23 cellular contexts compared by ENCODE assay signal in genomic region chr10:10848488-10849111, GRCh38.
A peak's percentile ranks its signal among the peaks of the same experiment; 100 is the strongest.
DNase-seq lines count a peak whose midpoint lies in the region; ATAC-seq, FAIRE-seq and TF ChIP-seq lines count a peak whose summit lies in the region.
"Had no signal": no experiment of that assay in that cellular context is flagged by ENCODE, and none has a peak within 500 bp of the region (broad histone marks: within the 10 kb centered on the region; RNA-seq: fewer than 3 reads in every experiment).

No MANE protein-coding gene starts in this region.

- no peaks in the 10 kb centered on the region for H3K27me3 Mint-ChIP-seq in GM23338 (ENCODE audit: insufficient read depth, low read depth, poor library complexity)

- no peaks in the 10 kb centered on the region for H3K9me3 Mint-ChIP-seq in GM23338
- H3K9me3 Mint-ChIP-seq: CD4-positive, alpha-beta T cell; CD8-positive, alpha-beta T cell had no signal

- CTCF ChIA-PET in H1 (lab: Charles Lee; ENCODE audit: partially characterized antibody) = interaction anchor here (0.6 kb wide), 1 partner anchor 187 kb away, joined by 4 read pairs; no protein-coding TSS in a partner anchor

- intact Hi-C loops in Right ventricle myocardium inferior (cut with DNase I) (no loop called here), left ventricle myocardium inferior (cut with micrococcal nuclease) (no loop called here), left ventricle myocardium superior (cut with micrococcal nuclease) (no loop called here)

- WGBS in H1 (ENCODE audit: extremely low coverage in 1 of 2, insufficient coverage in 1 of 2, insufficient read length in 1 of 2, insufficient replicate concordance in 2 of 2, low coverage in 1 of 2, low lambda C conversion rate in 2 of 2, missing lambda C conversion rate in 1 of 2), 2 experiments = 92% methylated on average over 13 of the region's 13 CpGs; no CpG with 5 or more reads in 1 of the 2 experiments

- ATAC-seq in Right ventricle myocardium inferior (peak; percentile 37), left ventricle myocardium superior (peak; percentile 47), GM23338 (no peak)
- ATAC-seq: A549; CD8-positive, alpha-beta T cell had no signal

- H3K4me3 ChIP-seq in left ventricle myocardium inferior = no peak overlapping the region
- H3K4me3 ChIP-seq in right atrium auricular region = no peak overlapping the region
- H3K4me3 ChIP-seq in GM23338 = no peak overlapping the region
- no peak overlapping the region for H3K4me3 ChIP-seq in H1 (ENCODE audit: extremely low read depth in 1 of 4, insufficient read depth in 2 of 4, low read depth in 3 of 4, low read length in 4 of 4)
- H3K4me3 ChIP-seq: A549; BLaER1 treated with 17β-estradiol and CSF1 and Interleukin-3, amounts not matched to agents 10 nM and 100 nM had no signal

- TF ChIP-seq RAD21 in H1 (IDR thresholded peaks at IDR 0.05 in 1 of 2, conservative IDR thresholded peaks at IDR 0.05 in 1 of 2; ENCODE audit: low read depth in 2 of 2, low read length in 2 of 2) = no peak

- TF ChIP-seq CTCF in left ventricle myocardium inferior (IDR thresholded peaks at IDR 0.05; ENCODE audit: borderline replicate concordance) (no peak), right atrium auricular region (IDR thresholded peaks at IDR 0.05) (no peak), GM23338 (conservative IDR thresholded peaks at IDR 0.05; ENCODE audit: low read depth in 2 of 2) (no peak), H1 (IDR thresholded peaks at IDR 0.05; ENCODE audit: control extremely low read depth in 1 of 3, insufficient read depth in 1 of 3, low read depth in 1 of 3, low read length in 3 of 3) (no peak)

- H3K79me2 ChIP-seq in GM23338 (replicated peaks; ENCODE audit: insufficient read depth) = no peaks in the 10 kb centered on the region
- H3K79me2 ChIP-seq in H1 (ENCODE audit: control insufficient read depth in 1 of 2, insufficient read depth in 2 of 2, low read length in 2 of 2) = no peaks in the 10 kb centered on the region

- H4K20me1 ChIP-seq in GM23338 (replicated peaks; ENCODE audit: insufficient read depth) = no peaks in the 10 kb centered on the region
- no peaks in the 10 kb centered on the region for H4K20me1 ChIP-seq in H1 (replicated peaks in 1 of 2; ENCODE audit: control insufficient read depth in 1 of 2, insufficient read depth in 2 of 2, low read length in 2 of 2)
- H4K20me1 ChIP-seq: BLaER1 treated with 17β-estradiol and CSF1 and Interleukin-3, amounts not matched to agents 10 nM and 100 nM had no signal

- no peak overlapping the region for H2BK20ac ChIP-seq in H1 (ENCODE audit: low read length)

- H2BK120ac ChIP-seq in H1 (replicated peaks; ENCODE audit: low read depth, low read length) = no peak overlapping the region

- no peaks in the 10 kb centered on the region for H3K9me2 ChIP-seq in GM23338 (ENCODE audit: insufficient read depth)

- H4K8ac ChIP-seq in H1 (ENCODE audit: extremely low read depth, insufficient read depth, low read length) = no peak overlapping the region

- H3K4me3 Mint-ChIP-seq in GM23338 = no peak overlapping the region
- H3K4me3 Mint-ChIP-seq: B cell; CD4-positive, alpha-beta T cell; CD8-positive, alpha-beta T cell had no signal

- H3K27ac ChIP-seq in left ventricle myocardium inferior (replicated peaks) = no peak overlapping the region
- no peak overlapping the region for H3K27ac ChIP-seq in right atrium auricular region
- no peak overlapping the region for H3K27ac ChIP-seq in GM23338 (ENCODE audit: low read depth)
- no peak overlapping the region for H3K27ac ChIP-seq in H1 (ENCODE audit: low read depth, low read length)
- H3K27ac ChIP-seq: 22Rv1; A549; BLaER1 treated with 17β-estradiol and CSF1 and Interleukin-3, amounts not matched to agents 10 nM and 100 nM; C4-2B had no signal

- no peak overlapping the region for H3K18ac ChIP-seq in H1 (ENCODE audit: extremely low read depth, low read length)

- no peaks in the 10 kb centered on the region for H3K9me3 ChIP-seq in left ventricle myocardium inferior (replicated peaks)
- H3K9me3 ChIP-seq in right atrium auricular region = no peaks in the 10 kb centered on the region
- no peaks in the 10 kb centered on the region for H3K9me3 ChIP-seq in H1 (ENCODE audit: insufficient read depth in 2 of 2, low read depth in 1 of 2, low read length in 1 of 2)
- H3K9me3 ChIP-seq: Caco-2 had no signal

- no peak overlapping the region for H2BK5ac ChIP-seq in H1 (ENCODE audit: low read depth, low read length)

- no peaks in the 10 kb centered on the region for H3K36me3 ChIP-seq in left ventricle myocardium inferior
- no peaks in the 10 kb centered on the region for H3K36me3 ChIP-seq in right atrium auricular region
- H3K36me3 ChIP-seq in GM23338 (ENCODE audit: insufficient read depth) = no peaks in the 10 kb centered on the region
- no peaks in the 10 kb centered on the region for H3K36me3 ChIP-seq in H1 (ENCODE audit: control insufficient read depth in 2 of 4, insufficient read depth in 4 of 4, low read length in 3 of 4)
- H3K36me3 ChIP-seq: BLaER1 treated with 17β-estradiol and CSF1 and Interleukin-3, amounts not matched to agents 10 nM and 100 nM had no signal

- no peak overlapping the region for H4K5ac ChIP-seq in H1 (ENCODE audit: insufficient read length, low read depth, low read length)

- no peak overlapping the region for H3K56ac ChIP-seq in H1 (replicated peaks; ENCODE audit: insufficient read length, low read depth, low read length)

- DNase-seq in Right ventricle myocardium inferior (ENCODE audit: missing footprints) (no peak), left ventricle myocardium inferior (no peak), left ventricle myocardium superior (no peak), right atrium auricular region (ENCODE audit: low spot score) (no peak), GM23338 (ENCODE audit: low spot score) (no peak), H1 (ENCODE audit: low read depth in 1 of 2, low spot score in 2 of 2) (no peak), GM19239 (ENCODE audit: insufficient read length, low spot score) (no peak), T-helper 9 cell (no peak)
- DNase-seq: AML-193; Caco-2; Calu3; CD4-positive, alpha-beta T cell; CD8-positive, alpha-beta T cell; DMS79 treated with DMSO at 0.1 percent for 48 hours; GF-D8 had no signal

- H3K27ac Mint-ChIP-seq in GM23338 = no peak overlapping the region
- H3K27ac Mint-ChIP-seq: B cell; CD4-positive, alpha-beta T cell; CD8-positive, alpha-beta T cell had no signal

- H3K79me1 ChIP-seq in H1 (ENCODE audit: low read depth, low read length) = no peaks in the 10 kb centered on the region

- no peak for FAIRE-seq in H1 (lab: Jason Lieb, UNC)
- FAIRE-seq in GM19239 (lab: Jason Lieb, UNC) = no peak
- FAIRE-seq: A549, D721Med, G401.6, GM12891 had no signal

- no peak overlapping the region for H2BK12ac ChIP-seq in H1 (ENCODE audit: low read depth, low read length)

- no peaks in the 10 kb centered on the region for H3K23me2 ChIP-seq in H1 (ENCODE audit: low read depth, low read length)

- no peak overlapping the region for H3K4me2 ChIP-seq in GM23338
- H3K4me2 ChIP-seq in H1 (ENCODE audit: insufficient read depth in 1 of 2, low read depth in 2 of 2, low read length in 2 of 2) = no peak overlapping the region
- H3K4me2 ChIP-seq: A549; BLaER1 treated with 17β-estradiol and CSF1 and Interleukin-3, amounts not matched to agents 10 nM and 100 nM had no signal

- H3K23ac ChIP-seq in H1 (ENCODE audit: insufficient read length) = no peak overlapping the region

- no peak for TF ChIP-seq POLR2A in H1 (IDR thresholded peaks at IDR 0.05; ENCODE audit: control extremely low read depth in 1 of 2, low read depth in 2 of 2, low read length in 2 of 2)

- no peaks in the 10 kb centered on the region for H3K27me3 ChIP-seq in left ventricle myocardium inferior (ENCODE audit: low read depth)
- no peaks in the 10 kb centered on the region for H3K27me3 ChIP-seq in right atrium auricular region
- H3K27me3 ChIP-seq in GM23338 (ENCODE audit: insufficient read depth) = no peaks in the 10 kb centered on the region
- 0 out of 7 replicates have a peak, but pooled peaks cover 0 to 2% (median 0%) of the 10 kb centered on the region in 4 experiments for H3K27me3 ChIP-seq in H1 (replicated peaks in 1 of 4; ENCODE audit: control insufficient read depth in 3 of 4, extremely low read depth in 1 of 4, insufficient read depth in 3 of 4, low read length in 3 of 4)
- H3K27me3 ChIP-seq: BLaER1 treated with 17β-estradiol and CSF1 and Interleukin-3, amounts not matched to agents 10 nM and 100 nM had no signal

- H3F3A ChIP-seq in GM23338 (replicated peaks; ENCODE audit: low read depth) = no peaks in the 10 kb centered on the region

- TF ChIP-seq EP300 in H1 (IDR thresholded peaks at IDR 0.05; ENCODE audit: borderline replicate concordance in 1 of 2, low read depth in 2 of 2, low read length in 2 of 2) = no peak

- no peaks in the 10 kb centered on the region for H3K4me1 Mint-ChIP-seq in GM23338
- H3K4me1 Mint-ChIP-seq: B cell had no signal

- no peaks in the 10 kb centered on the region for H3K36me3 Mint-ChIP-seq in GM23338 (ENCODE audit: low read depth)
- H3K36me3 Mint-ChIP-seq: CD8-positive, alpha-beta T cell had no signal

- H3K9ac ChIP-seq in H1 (replicated peaks in 1 of 4; ENCODE audit: extremely low read depth in 1 of 4, low read depth in 3 of 4, low read length in 3 of 4) = no peak overlapping the region
- H3K9ac ChIP-seq: BLaER1 treated with 17β-estradiol and CSF1 and Interleukin-3, amounts not matched to agents 10 nM and 100 nM had no signal

- no peak overlapping the region for H4K91ac ChIP-seq in H1 (replicated peaks; ENCODE audit: insufficient read length, low read length)

- H3K14ac ChIP-seq in H1 (ENCODE audit: insufficient read length) = no peak overlapping the region

- H3K4me1 ChIP-seq in left ventricle myocardium inferior (peaks cover 17% of the 10 kb centered on the region), right atrium auricular region (peaks cover 0 to 7% of the 10 kb centered on the region in 2 donors), GM23338 (ENCODE audit: insufficient read depth) (no peaks in the 10 kb centered on the region), H1 (replicated peaks in 1 of 4; ENCODE audit: control insufficient read depth in 3 of 4, insufficient read depth in 4 of 4, low read length in 3 of 4) (no peaks in the 10 kb centered on the region)
- H3K4me1 ChIP-seq: A549; BLaER1 treated with 17β-estradiol and CSF1 and Interleukin-3, amounts not matched to agents 10 nM and 100 nM; Caco-2 had no signal

- H2AFZ ChIP-seq in GM23338 (0 out of 2 replicates have a peak overlapping the region, but pooled peaks have one; percentile 56), H1 (ENCODE audit: low read length) (peak overlapping the region; percentile 24; the same call in 1 of the 2 replicates)

- H3K4ac ChIP-seq in H1 (replicated peaks; ENCODE audit: insufficient read length, low read depth, low read length) = no peak overlapping the region

- no peak overlapping the region for H2AK5ac ChIP-seq in H1 (ENCODE audit: low read depth, low read length)

- POLR2A ChIA-PET in H1 (lab: Charles Lee; ENCODE audit: partially characterized antibody) = no interaction called here

- H2BK15ac ChIP-seq in H1 (ENCODE audit: low read length) = no peak overlapping the region

TF ChIP-seq in GM23338, 12 proteins besides CTCF, POLR2A, EP300 and RAD21 (continues in another document):
- TF ChIP-seq CREB1 (CRISPR knock-in tag; IDR thresholded peaks at IDR 0.05; ENCODE audit: low read depth) = no peak
- no peak for TF ChIP-seq POLR2AphosphoS5 (IDR thresholded peaks at IDR 0.05; ENCODE audit: low read depth)

TF ChIP-seq in H1, 55 proteins besides CTCF, POLR2A, EP300 and RAD21 (continues in another document):
- TF ChIP-seq CEBPB (IDR thresholded peaks at IDR 0.05; ENCODE audit: low read depth, low read length) (no peak), KDM5A (IDR thresholded peaks at IDR 0.05; ENCODE audit: low read length) (no peak)
